In genomic region chr1:77533660-77534295, GRCh38 we compare ENCODE assay signal across 8 cellular contexts.
DNase-seq lines count a peak whose midpoint lies in the region; ATAC-seq lines count a peak whose summit lies in the region.

No MANE protein-coding gene starts in this region.

- CTCF ChIA-PET in activated CD4-positive, alpha-beta memory T cell treated with anti-CD3 and anti-CD28 coated beads, Interleukin-2, amount 10 ng/mL, durations not matched to agents 7 days and 5 days (lab: Charles Lee) = interaction anchor here (0.6 to 1.8 kb wide), 13 partner anchors 8 to 385 kb away, joined by 3 to 9 read pairs (median 3); no protein-coding TSS in a partner anchor

- no peaks in the 10 kb centered on the region for H3K36me3 Mint-ChIP-seq in activated CD4-positive, alpha-beta memory T cell treated with anti-CD3 and anti-CD28 coated beads, Interleukin-2, amount 10 ng/mL, durations not matched to agents 7 days and 5 days (ENCODE audit: low read depth)

- no peaks in the 10 kb centered on the region for H3K27me3 Mint-ChIP-seq in activated CD4-positive, alpha-beta memory T cell treated with anti-CD3 and anti-CD28 coated beads, Interleukin-2, amount 10 ng/mL, durations not matched to agents 7 days and 5 days

- in situ Hi-C loops in HAP-1 (cut with MboI; ENCODE audit: low sequenced_read_pairs) = loop anchor here (10.0 kb wide), 1 partner anchor 389 kb away; no protein-coding TSS in a partner anchor

- H3K27ac Mint-ChIP-seq in activated CD4-positive, alpha-beta memory T cell treated with anti-CD3 and anti-CD28 coated beads, Interleukin-2, amount 10 ng/mL, durations not matched to agents 7 days and 5 days = no peak overlapping the region

- H3K4me1 Mint-ChIP-seq in activated CD4-positive, alpha-beta memory T cell treated with anti-CD3 and anti-CD28 coated beads, Interleukin-2, amount 10 ng/mL, durations not matched to agents 7 days and 5 days = peaks cover 2% of the 10 kb centered on the region

- no peak overlapping the region for H3K4me3 ChIP-seq in HAP-1

- H3K4me3 Mint-ChIP-seq in activated CD4-positive, alpha-beta memory T cell treated with anti-CD3 and anti-CD28 coated beads, Interleukin-2, amount 10 ng/mL, durations not matched to agents 7 days and 5 days = no peak overlapping the region

- H3K36me3 ChIP-seq in HAP-1 (replicated peaks) = no peaks in the 10 kb centered on the region

- ATAC-seq in GM21786 (IDR thresholded peaks at IDR 0.05; ENCODE audit: unreplicated experiment) = no peak

- DNase-seq in COLO668 (lab: John Stamatoyannopoulos, UW; ENCODE audit: unreplicated experiment) (peak; percentile 68), HAP-1 (ENCODE audit: low spot score in 2 of 2) (peak; percentile 56 to 73), NCI-H510A (lab: John Stamatoyannopoulos, UW) (peak; percentile 14), ecto neural progenitor cell (ENCODE audit: low spot score) (peak; percentile 72), lung microvascular endothelial cell (ENCODE audit: low read depth in 2 of 2) (peak; percentile 84 to 89)
- peak; percentile 56 for DNase-seq in activated CD4-positive, alpha-beta memory T cell treated with anti-CD3 and anti-CD28 coated beads, Interleukin-2, amount 10 ng/mL, durations not matched to agents 7 days and 5 days
- DNase-seq in stimulated activated CD8-positive, alpha-beta memory T cell treated with anti-CD3 and anti-CD28 coated beads, Interleukin-15, amount 100 ng/mL, for 4 hours (ENCODE audit: low read depth in 2 of 2) = peak; percentile 13 to 15

- no peaks in the 10 kb centered on the region for H3K27me3 ChIP-seq in HAP-1 (ENCODE audit: low read depth)

- no peaks in the 10 kb centered on the region for H3K4me1 ChIP-seq in HAP-1

- no peaks in the 10 kb centered on the region for H3K9me3 ChIP-seq in HAP-1

- POLR2A ChIA-PET in activated CD4-positive, alpha-beta memory T cell treated with anti-CD3 and anti-CD28 coated beads, Interleukin-2, amount 10 ng/mL, durations not matched to agents 7 days and 5 days (lab: Charles Lee) = no interaction called here

- no peaks in the 10 kb centered on the region for H3K9me3 Mint-ChIP-seq in activated CD4-positive, alpha-beta memory T cell treated with anti-CD3 and anti-CD28 coated beads, Interleukin-2, amount 10 ng/mL, durations not matched to agents 7 days and 5 days

Comparison
In these comparisons a context has a peak if more than half of its experiments do, and no peak if none do; other contexts are left out.
1. DNase-seq: peak in every context shown above with its lines; median percentile 86 in lung microvascular endothelial cell; 72 in ecto neural progenitor cell; 68 in COLO668; 64 in HAP-1; 56 in activated CD4-positive, alpha-beta memory T cell treated with anti-CD3 and anti-CD28 coated beads, Interleukin-2, amount 10 ng/mL, durations not matched to agents 7 days and 5 days; 14 in NCI-H510A; 14 in stimulated activated CD8-positive, alpha-beta memory T cell treated with anti-CD3 and anti-CD28 coated beads, Interleukin-15, amount 100 ng/mL, for 4 hours.